Comparison of ENCODE assay signal across 12 cellular contexts in the genomic region with DNA sequence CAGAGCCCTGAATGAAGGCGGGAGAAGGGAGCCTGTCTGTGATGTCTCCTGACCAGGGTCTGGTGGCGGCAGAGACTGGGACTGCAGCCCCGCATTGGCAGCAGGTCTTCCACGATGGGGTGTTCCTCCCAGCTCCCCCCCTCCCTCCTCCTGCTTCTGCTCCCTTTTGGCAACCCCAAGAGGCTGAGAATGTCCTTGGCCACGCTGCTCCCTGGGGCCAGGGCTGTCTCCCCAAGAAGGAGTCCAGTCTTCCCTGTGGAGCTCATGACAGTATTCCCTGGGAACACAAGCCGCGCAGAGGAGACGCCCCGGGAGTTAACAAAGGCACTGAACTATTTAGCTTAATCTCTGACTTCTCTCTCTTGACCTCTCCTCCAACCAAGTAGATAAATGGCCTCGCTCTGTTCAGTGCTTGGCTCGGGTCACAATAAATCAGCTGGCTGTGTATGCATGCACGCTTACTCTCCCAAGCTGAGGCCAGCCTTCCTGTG.
A peak's percentile ranks its signal among the peaks of the same experiment; 100 is the strongest.
DNase-seq lines count a peak whose midpoint lies in the region; ATAC-seq and TF ChIP-seq lines count a peak whose summit lies in the region.
"Had no signal": no experiment of that assay in that cellular context is flagged by ENCODE, and none has a peak within 500 bp of the region (broad histone marks: within the 10 kb centered on the region; RNA-seq: fewer than 3 reads in every experiment).

No MANE protein-coding gene starts in this region.

- H3K79me1 ChIP-seq in neuronal stem cell (ENCODE audit: low read depth, low read length): no peaks in the 10 kb centered on the region

- no peaks in the 10 kb centered on the region for H3K79me2 ChIP-seq in hepatocyte

- TF ChIP-seq CTCF in colonic mucosa (IDR thresholded peaks at IDR 0.05) (no peak), hepatocyte (IDR thresholded peaks at IDR 0.05; ENCODE audit: poor library complexity) (no peak), upper lobe of right lung (IDR thresholded peaks at IDR 0.05) (peak; percentile 8)

- no peak overlapping the region for H4K91ac ChIP-seq in neuronal stem cell (ENCODE audit: low read depth, low read length, poor library complexity)

- DNase-seq in colonic mucosa (peak; percentile 34), hepatocyte (ENCODE audit: low spot score) (no peak), neuronal stem cell (ENCODE audit: low spot score) (peak; percentile 32), upper lobe of right lung (no peak), HPDE6-E6E7 (ENCODE audit: extremely low spot score) (no peak), GM19240 (ENCODE audit: insufficient read length, low spot score) (no peak)
- DNase-seq in activated CD4-positive, CD25-positive, alpha-beta regulatory T cell (lab: John Stamatoyannopoulos, UW): no peak
- DNase-seq: activated effector memory CD4-positive, alpha-beta T cell treated with anti-CD3 and anti-CD28 coated beads, Interleukin-2, amount 50 U/mL, for 16 hours; central memory CD4-positive, alpha-beta T cell; mammary epithelial cell; NCI-H226 had no signal

- H3K27ac ChIP-seq in colonic mucosa (no peak overlapping the region), hepatocyte (peak overlapping the region; percentile 59), neuronal stem cell (replicated peaks; ENCODE audit: low read length) (peak overlapping the region; percentile 14), upper lobe of right lung (peak overlapping the region; percentile 17)

- H3K4me3 ChIP-seq in colonic mucosa (no peak overlapping the region), hepatocyte (no peak overlapping the region), neuronal stem cell (ENCODE audit: low read length in 2 of 2) (no peak overlapping the region), upper lobe of right lung (no peak overlapping the region)

- no peak overlapping the region for H3K14ac ChIP-seq in neuronal stem cell (ENCODE audit: low read length)

- no peaks in the 10 kb centered on the region for H3K36me3 ChIP-seq in colonic mucosa
- no peaks in the 10 kb centered on the region for H3K36me3 ChIP-seq in hepatocyte (replicated peaks; ENCODE audit: insufficient read depth, low read depth)
- no peaks in the 10 kb centered on the region for H3K36me3 ChIP-seq in neuronal stem cell (replicated peaks in 1 of 2; ENCODE audit: control insufficient read depth in 2 of 2, insufficient read depth in 2 of 2, low read length in 2 of 2)
- no peaks in the 10 kb centered on the region for H3K36me3 ChIP-seq in upper lobe of right lung

- no peak overlapping the region for H3K23ac ChIP-seq in neuronal stem cell (ENCODE audit: low read depth, low read length, poor library complexity)

- H2BK15ac ChIP-seq in neuronal stem cell (ENCODE audit: low read length): no peak overlapping the region

- H3K9me3 ChIP-seq in colonic mucosa (no peaks in the 10 kb centered on the region), hepatocyte (ENCODE audit: low read depth) (no peaks in the 10 kb centered on the region), neuronal stem cell (replicated peaks in 1 of 2; ENCODE audit: control insufficient read depth in 2 of 2, insufficient read depth in 1 of 2, low read depth in 1 of 2, low read length in 2 of 2) (no peaks in the 10 kb centered on the region), upper lobe of right lung (no peaks in the 10 kb centered on the region)

- no peak overlapping the region for H3K4ac ChIP-seq in neuronal stem cell (ENCODE audit: low read length)

- intact Hi-C loops in colonic mucosa (cut with DNase I) (no loop called here), upper lobe of right lung (cut with DNase I) (no loop called here)

- H2BK120ac ChIP-seq in neuronal stem cell (ENCODE audit: low read depth, low read length): no peak overlapping the region

- no peak overlapping the region for H2BK5ac ChIP-seq in neuronal stem cell (ENCODE audit: low read length)

- WGBS in hepatocyte (ENCODE audit: low lambda C conversion rate, missing lambda C conversion rate): 37% methylated on average over 11 of the region's 12 CpGs
- no CpG with 5 or more reads among the region's 12 CpGs for WGBS in neuronal stem cell (ENCODE audit: extremely low coverage in 2 of 2, insufficient read length in 2 of 2, insufficient replicate concordance in 1 of 2), 2 donors

- H4K20me1 ChIP-seq in hepatocyte (ENCODE audit: insufficient read depth, poor library complexity, severe bottlenecking): no peaks in the 10 kb centered on the region

- no peak overlapping the region for H2AFZ ChIP-seq in hepatocyte
- H2AFZ ChIP-seq in neuronal stem cell (ENCODE audit: low read length): peak overlapping the region; percentile 19

- no peak overlapping the region for H3K9ac ChIP-seq in colonic mucosa (ENCODE audit: low read depth in 2 of 2, low read length in 2 of 2)
- no peak overlapping the region for H3K9ac ChIP-seq in neuronal stem cell (ENCODE audit: low read depth, low read length, poor library complexity)

- no peak overlapping the region for H2BK12ac ChIP-seq in neuronal stem cell (ENCODE audit: low read length)

- H3K4me2 ChIP-seq in hepatocyte (peak overlapping the region; percentile 49), neuronal stem cell (ENCODE audit: insufficient read depth, low read length, poor library complexity, severe bottlenecking) (no peak overlapping the region)

- peak; percentile 38 for ATAC-seq in upper lobe of right lung
- ATAC-seq in GM21381 (IDR thresholded peaks at IDR 0.05; ENCODE audit: unreplicated experiment): no peak

- H3K27me3 ChIP-seq in colonic mucosa (no peaks in the 10 kb centered on the region), hepatocyte (no peaks in the 10 kb centered on the region), neuronal stem cell (ENCODE audit: control insufficient read depth in 3 of 3, insufficient read depth in 3 of 3, low read depth in 1 of 3, low read length in 3 of 3) (peaks cover 0 to 3% (median 0%) of the 10 kb centered on the region in 3 experiments), upper lobe of right lung (no peaks in the 10 kb centered on the region)

- no peak overlapping the region for H4K8ac ChIP-seq in neuronal stem cell (ENCODE audit: low read depth, low read length)

- H3K9me2 ChIP-seq in hepatocyte (replicated peaks; ENCODE audit: insufficient read depth): no peaks in the 10 kb centered on the region

- no peak overlapping the region for H2AK5ac ChIP-seq in neuronal stem cell (ENCODE audit: low read depth, low read length)

- H3K4me1 ChIP-seq in colonic mucosa: no peaks in the 10 kb centered on the region
- H3K4me1 ChIP-seq in hepatocyte (ENCODE audit: insufficient read depth): peaks cover 20% of the 10 kb centered on the region
- peaks cover 16 to 21% of the 10 kb centered on the region in 2 donors for H3K4me1 ChIP-seq in neuronal stem cell (ENCODE audit: control insufficient read depth in 2 of 2, insufficient read depth in 1 of 2, low read depth in 1 of 2, low read length in 2 of 2)
- H3K4me1 ChIP-seq in upper lobe of right lung: peaks cover 26% of the 10 kb centered on the region

- peak overlapping the region; percentile 91 for H3K18ac ChIP-seq in neuronal stem cell (ENCODE audit: low read length)

Comparison
In these comparisons a context has a peak if more than half of its experiments do, and no peak if none do; other contexts are left out.
1. DNase-seq: peak in colonic mucosa (single experiment) and neuronal stem cell (single experiment); none in hepatocyte (single experiment), upper lobe of right lung (single experiment), HPDE6-E6E7 (single experiment), GM19240 (single experiment) and activated CD4-positive, CD25-positive, alpha-beta regulatory T cell (0 of 4).